Comparison of ENCODE assay signal across 15 cellular contexts in the genomic region with DNA sequence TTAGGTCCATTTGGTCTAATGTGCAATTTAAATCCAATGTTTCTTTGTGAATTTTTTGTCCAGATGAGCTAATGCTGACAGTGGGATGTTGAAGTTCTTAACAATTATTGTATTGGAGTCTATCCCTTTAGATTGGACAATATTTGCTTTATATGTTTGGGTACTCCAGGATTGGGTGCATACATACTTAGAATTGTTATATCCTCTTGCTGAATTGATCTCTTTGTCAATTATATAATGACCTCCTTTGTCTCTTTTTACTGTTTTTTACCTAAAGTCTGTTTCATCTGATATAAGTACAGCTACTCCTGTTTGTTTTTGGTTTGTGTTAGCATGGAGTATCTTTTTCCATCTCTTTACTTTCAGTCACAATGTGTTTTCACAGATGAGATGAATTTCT.
"Had no signal": no experiment of that assay in that cellular context is flagged by ENCODE, and none has a peak within 500 bp of the region (broad histone marks: within the 10 kb centered on the region; RNA-seq: fewer than 3 reads in every experiment).

No MANE protein-coding gene starts in this region.

- H3K4me3 Mint-ChIP-seq: activated CD4-positive, alpha-beta memory T cell treated with anti-CD3 and anti-CD28 coated beads, Interleukin-2, amount 10 ng/mL, durations not matched to agents 7 days and 5 days; mesothelial cell of epicardium had no signal

- H3K9me3 Mint-ChIP-seq: activated CD4-positive, alpha-beta memory T cell treated with anti-CD3 and anti-CD28 coated beads, Interleukin-2, amount 10 ng/mL, durations not matched to agents 7 days and 5 days; activated T-helper 17 cell treated with anti-CD3 and anti-CD28 coated beads, Interleukin-2, amount 50 U/mL, for 72 hours had no signal

- ATAC-seq: activated T-helper 17 cell treated with anti-CD3 and anti-CD28 coated beads, Interleukin-2, amount 50 U/mL, for 72 hours; gastroesophageal sphincter; heart right ventricle; left colon; lower lobe of right lung; pancreas had no signal

- H3K27me3 ChIP-seq: gastroesophageal sphincter, heart right ventricle, pancreas, tibial artery had no signal

- H3K27ac Mint-ChIP-seq: activated CD4-positive, alpha-beta memory T cell treated with anti-CD3 and anti-CD28 coated beads, Interleukin-2, amount 10 ng/mL, durations not matched to agents 7 days and 5 days; activated T-helper 17 cell treated with anti-CD3 and anti-CD28 coated beads, Interleukin-2, amount 50 U/mL, for 72 hours; mesothelial cell of epicardium had no signal

- H3K4me3 ChIP-seq: gastroesophageal sphincter, heart right ventricle, lower lobe of right lung, pancreas, tibial artery had no signal

- H3K27me3 Mint-ChIP-seq: activated CD4-positive, alpha-beta memory T cell treated with anti-CD3 and anti-CD28 coated beads, Interleukin-2, amount 10 ng/mL, durations not matched to agents 7 days and 5 days; activated naive CD4-positive, alpha-beta T cell treated with anti-CD3 and anti-CD28 coated beads, Interleukin-2, amount 10 ng/mL, durations not matched to agents 7 days and 5 days; activated T-helper 17 cell treated with anti-CD3 and anti-CD28 coated beads, Interleukin-2, amount 50 U/mL, for 72 hours had no signal

- H3K4me1 ChIP-seq: pancreas had no signal

- H3K9me3 ChIP-seq: lower lobe of right lung, pancreas had no signal

- H3K27ac ChIP-seq: epithelial cell of prostate, gastroesophageal sphincter, heart right ventricle, lower lobe of right lung, pancreas, tibial artery had no signal

- DNase-seq: activated CD4-positive, alpha-beta memory T cell treated with anti-CD3 and anti-CD28 coated beads, Interleukin-2, amount 10 ng/mL, durations not matched to agents 7 days and 5 days; activated naive CD4-positive, alpha-beta T cell treated with anti-CD3 and anti-CD28 coated beads, Interleukin-2, amount 10 ng/mL, durations not matched to agents 7 days and 5 days; anterior cingulate cortex; heart right ventricle; left colon; lower lobe of right lung; pancreas; SIG-M5; stimulated activated CD4-positive, alpha-beta T cell treated with anti-CD3 and anti-CD28 coated beads, Interleukin-12 subunit alpha, Interleukin-12 subunit beta, amount 100 ng/mL, for 4 hours; stimulated activated CD4-positive, alpha-beta T cell treated with anti-CD3 and anti-CD28 coated beads, Interleukin-2, amount 100 ng/mL, for 24 hours; tibial artery had no signal

- H3K4me1 Mint-ChIP-seq: mesothelial cell of epicardium had no signal
